Comparison of ENCODE assay signal across 8 cellular contexts in genomic region chr17:75271233-75271954, GRCh38.
DNase-seq lines count a peak whose midpoint lies in the region; ATAC-seq and TF ChIP-seq lines count a peak whose summit lies in the region.

No MANE protein-coding gene starts in this region.

- H3K9ac ChIP-seq in endocrine pancreas (ENCODE audit: control insufficient read depth, insufficient read depth, low read length), result peak overlapping the region; percentile 22

- no peaks in the 10 kb centered on the region for H3K9me3 ChIP-seq in endocrine pancreas (ENCODE audit: control insufficient read depth, low read length)

- peak; percentile 36 for TF ChIP-seq CTCF in AG09319 (IDR thresholded peaks at IDR 0.05; ENCODE audit: low read depth, low read length)

- ATAC-seq in GM18909 (IDR thresholded peaks at IDR 0.05; ENCODE audit: poor library complexity, unreplicated experiment) (peak; percentile 76), HG03139 (IDR thresholded peaks at IDR 0.05; ENCODE audit: unreplicated experiment) (peak; percentile 62)

- H3K4me1 ChIP-seq in endocrine pancreas (ENCODE audit: control insufficient read depth, insufficient read depth, low read length), result no peaks in the 10 kb centered on the region

- no peaks in the 10 kb centered on the region for H3K27me3 ChIP-seq in endocrine pancreas (ENCODE audit: control insufficient read depth, insufficient read depth, low read length)

- H3K4me3 ChIP-seq in endocrine pancreas (ENCODE audit: control insufficient read depth, insufficient read depth, low read length), result no peak overlapping the region

- H3K36me3 ChIP-seq in endocrine pancreas (ENCODE audit: control insufficient read depth, insufficient read depth, low read length), result no peaks in the 10 kb centered on the region

- DNase-seq in AG09319 (ENCODE audit: extremely low read depth, low read depth) (no peak), NCI-H748 (lab: John Stamatoyannopoulos, UW; ENCODE audit: unreplicated experiment) (peak; percentile 32), middle frontal gyrus (ENCODE audit: extremely low spot score, low spot score) (peak; percentile 53)
- DNase-seq in activated CD8-positive, alpha-beta memory T cell treated with anti-CD3 and anti-CD28 coated beads for 1 hour (ENCODE audit: extremely low read depth in 1 of 2, low read depth in 1 of 2), result peak; percentile 60 to 84
- peak; percentile 82 to 90 for DNase-seq in stimulated activated CD8-positive, alpha-beta memory T cell treated with anti-CD3 and anti-CD28 coated beads, Interleukin-2, amount 100 ng/mL, for 48 hours (ENCODE audit: low read depth in 2 of 2)
